2 cellular contexts compared by ENCODE assay signal in genomic region chr1:179875606-179876288, GRCh38.
TF ChIP-seq lines count a peak whose summit lies in the region.

No MANE protein-coding gene starts in this region.

TF ChIP-seq in K562, 482 proteins besides CTCF, POLR2A, EP300 and RAD21:
- TF ChIP-seq CBX3 (IDR thresholded peaks at IDR 0.05; ENCODE audit: borderline replicate concordance in 1 of 2, low read length in 2 of 2) (no peak), RBFOX2 (IDR thresholded peaks at IDR 0.05; ENCODE audit: low read depth, low read length) (peak; percentile 38; the same call in 1 of the 2 replicates), NFE2L1 (tag; IDR thresholded peaks at IDR 0.05; ENCODE audit: borderline replicate concordance, low read depth) (no peak), HES1 (IDR thresholded peaks at IDR 0.05; ENCODE audit: low read depth) (0 out of 2 replicates have a peak, but pooled peaks have one; percentile 4), MCM7 (IDR thresholded peaks at IDR 0.05) (no peak), DEAF1 (CRISPR knock-in tag; IDR thresholded peaks at IDR 0.05) (no peak), THRA (IDR thresholded peaks at IDR 0.05) (no peak), ZHX1 (conservative IDR thresholded peaks at IDR 0.05; ENCODE audit: low read length) (no peak), CSDE1 (IDR thresholded peaks at IDR 0.05) (0 out of 4 replicates have a peak, but pooled peaks of 1 of the 2 experiments have one; percentile 24), NCOA2 (IDR thresholded peaks at IDR 0.05; ENCODE audit: partially characterized antibody in 2 of 2) (peak in 1 of 2 experiments; percentile 11), ILF3 (IDR thresholded peaks at IDR 0.05; ENCODE audit: borderline replicate concordance) (no peak), HNRNPL (IDR thresholded peaks at IDR 0.05; ENCODE audit: low read depth, low read length) (no peak), CHD1 (IDR thresholded peaks at IDR 0.05; ENCODE audit: low read length) (no peak)

TF ChIP-seq in liver, 16 proteins besides CTCF, POLR2A, EP300 and RAD21:
- no peak for TF ChIP-seq EGR1 (IDR thresholded peaks at IDR 0.05; ENCODE audit: low read depth in 2 of 2)
- TF ChIP-seq FOXA2 (IDR thresholded peaks at IDR 0.05), result no peak
- no peak for TF ChIP-seq ZBTB33 (IDR thresholded peaks at IDR 0.05)
- TF ChIP-seq REST (IDR thresholded peaks at IDR 0.05), result no peak
